21 cellular contexts compared by ENCODE assay signal in genomic region chr6:148565321-148565926, GRCh38.
A peak's percentile ranks its signal among the peaks of the same experiment; 100 is the strongest.
DNase-seq lines count a peak whose midpoint lies in the region; ATAC-seq and TF ChIP-seq lines count a peak whose summit lies in the region.
"Had no signal": no experiment of that assay in that cellular context is flagged by ENCODE, and none has a peak within 500 bp of the region (broad histone marks: within the 10 kb centered on the region; RNA-seq: fewer than 3 reads in every experiment).

No MANE protein-coding gene starts in this region.

- no peak for TF ChIP-seq CTCF in choroid plexus epithelial cell (conservative IDR thresholded peaks at IDR 0.05; ENCODE audit: low read depth, low read length)

- H3K4me3 ChIP-seq in GM23248 (peak overlapping the region; percentile 63), choroid plexus epithelial cell (ENCODE audit: low read depth, low read length) (no peak overlapping the region), mesenchymal stem cell (ENCODE audit: insufficient read depth in 1 of 2, low read depth in 1 of 2, low read length in 2 of 2) (peak overlapping the region in 1 of 2 experiments; percentile 20)
- H3K4me3 ChIP-seq: body of pancreas had no signal

- H3K9ac ChIP-seq in GM23248 (peak overlapping the region; percentile 77), mesenchymal stem cell (ENCODE audit: low read length) (peak overlapping the region; percentile 60)

- POLR2A ChIA-PET in activated CD4-positive, alpha-beta memory T cell treated with anti-CD3 and anti-CD28 coated beads for 36 hours (lab: Charles Lee): interaction anchor here (0.7 kb wide), 1 partner anchor 192 kb away, joined by 3 read pairs; no protein-coding TSS in a partner anchor

- H3K27ac ChIP-seq in GM23248: peak overlapping the region; percentile 96
- no peak overlapping the region for H3K27ac ChIP-seq in mesenchymal stem cell (ENCODE audit: low read length, poor library complexity, severe bottlenecking)
- H3K27ac ChIP-seq: body of pancreas, foreskin keratinocyte had no signal

- no peaks in the 10 kb centered on the region for H3K36me3 Mint-ChIP-seq in activated CD4-positive, alpha-beta memory T cell treated with anti-CD3 and anti-CD28 coated beads for 36 hours
- H3K36me3 Mint-ChIP-seq: CD8-positive, alpha-beta T cell; type B pancreatic cell had no signal

- H3K27ac Mint-ChIP-seq in activated CD4-positive, alpha-beta memory T cell treated with anti-CD3 and anti-CD28 coated beads for 36 hours: no peak overlapping the region
- H3K27ac Mint-ChIP-seq: CD8-positive, alpha-beta T cell; IgD-negative memory B cell; type B pancreatic cell had no signal

- 4 to 5% methylated on average over 8 of the region's 8 CpGs for WGBS in GM23248 (ENCODE audit: low coverage in 1 of 2, low lambda C conversion rate in 2 of 2, missing lambda C conversion rate in 2 of 2), 2 experiments
- 98% methylated on average over 6 of the region's 8 CpGs for WGBS in mesenchymal stem cell

- peak overlapping the region; percentile 21 for H4K8ac ChIP-seq in mesenchymal stem cell (ENCODE audit: low read length)

- H3K27me3 ChIP-seq in GM23248 (replicated peaks; ENCODE audit: insufficient read depth) (no peaks in the 10 kb centered on the region), mesenchymal stem cell (ENCODE audit: control insufficient read depth in 1 of 2, insufficient read depth in 1 of 2, low read length in 2 of 2) (no peaks in the 10 kb centered on the region)
- H3K27me3 ChIP-seq: body of pancreas, foreskin keratinocyte had no signal

- H3K9me3 ChIP-seq in GM23248 (ENCODE audit: low read depth) (no peaks in the 10 kb centered on the region), mesenchymal stem cell (ENCODE audit: control insufficient read depth, low read length) (no peaks in the 10 kb centered on the region)
- H3K9me3 ChIP-seq: body of pancreas had no signal

- intact Hi-C loops in activated CD4-positive, alpha-beta memory T cell treated with anti-CD3 and anti-CD28 coated beads for 36 hours (cut with micrococcal nuclease): no loop called here

- H3F3A ChIP-seq in GM23248 (ENCODE audit: insufficient read depth): peaks cover 32% of the 10 kb centered on the region

- no peak overlapping the region for H2BK5ac ChIP-seq in mesenchymal stem cell (ENCODE audit: low read depth, low read length, poor library complexity, severe bottlenecking)

- ATAC-seq in HG02840 (IDR thresholded peaks at IDR 0.05; ENCODE audit: low FRiP score, unreplicated experiment): no peak
- ATAC-seq: body of pancreas; CD8-positive, alpha-beta T cell had no signal

- H3K18ac ChIP-seq in mesenchymal stem cell (ENCODE audit: low read depth in 1 of 2, low read length in 2 of 2): peak overlapping the region in 1 of 2 experiments; percentile 80

- H3K23ac ChIP-seq in mesenchymal stem cell (ENCODE audit: low read length in 2 of 2): no peak overlapping the region

- no peaks in the 10 kb centered on the region for H4K20me1 ChIP-seq in GM23248 (ENCODE audit: insufficient read depth)

- H2AFZ ChIP-seq in GM23248: peak overlapping the region; percentile 33
- H2AFZ ChIP-seq in mesenchymal stem cell (ENCODE audit: low read depth, low read length): no peak overlapping the region

- peak overlapping the region; percentile 64 for H3K4me2 ChIP-seq in GM23248 (ENCODE audit: unreplicated experiment)
- no peak overlapping the region for H3K4me2 ChIP-seq in mesenchymal stem cell (ENCODE audit: low read length, poor library complexity, severe bottlenecking)

- no peak overlapping the region for H2AK5ac ChIP-seq in mesenchymal stem cell (ENCODE audit: low read length, severe bottlenecking)

- peak overlapping the region; percentile 29 to 47 for H3K4ac ChIP-seq in mesenchymal stem cell (ENCODE audit: low read depth in 1 of 2, low read length in 2 of 2)

- CTCF ChIA-PET in activated CD4-positive, alpha-beta memory T cell treated with anti-CD3 and anti-CD28 coated beads for 36 hours (lab: Charles Lee): interaction anchor here (1.0 kb wide), 1 partner anchor 12 kb away, joined by 3 read pairs; no protein-coding TSS in a partner anchor

- H4K91ac ChIP-seq in mesenchymal stem cell (ENCODE audit: low read length): peak overlapping the region; percentile 34

- peak overlapping the region; percentile 87 for H2BK15ac ChIP-seq in mesenchymal stem cell (ENCODE audit: low read depth, poor library complexity, severe bottlenecking)

- H3K79me2 ChIP-seq in GM23248 (ENCODE audit: insufficient read depth): no peaks in the 10 kb centered on the region

- peaks cover 31% of the 10 kb centered on the region for H3K4me1 ChIP-seq in GM23248 (ENCODE audit: insufficient read depth)
- peaks cover 8% of the 10 kb centered on the region for H3K4me1 ChIP-seq in mesenchymal stem cell (ENCODE audit: control insufficient read depth, insufficient read depth, low read depth, low read length)

- peaks cover 18% of the 10 kb centered on the region for H3K27me3 Mint-ChIP-seq in activated CD4-positive, alpha-beta memory T cell treated with anti-CD3 and anti-CD28 coated beads for 36 hours

- peak overlapping the region in 1 of 2 experiments; percentile 64 for H3K14ac ChIP-seq in mesenchymal stem cell (ENCODE audit: low read length in 2 of 2)

- H3K4me3 Mint-ChIP-seq in activated CD4-positive, alpha-beta memory T cell treated with anti-CD3 and anti-CD28 coated beads for 36 hours: no peak overlapping the region
- H3K4me3 Mint-ChIP-seq: CD8-positive, alpha-beta T cell; type B pancreatic cell had no signal

- no peaks in the 10 kb centered on the region for H3K9me2 ChIP-seq in GM23248 (ENCODE audit: insufficient read depth)

- H2BK12ac ChIP-seq in mesenchymal stem cell (ENCODE audit: low read length in 2 of 2): peak overlapping the region; percentile 75 to 79

- H3K9me3 Mint-ChIP-seq in activated CD4-positive, alpha-beta memory T cell treated with anti-CD3 and anti-CD28 coated beads for 36 hours: no peaks in the 10 kb centered on the region
- H3K9me3 Mint-ChIP-seq: CD8-positive, alpha-beta T cell; IgD-negative memory B cell; type B pancreatic cell had no signal

- H3K79me1 ChIP-seq in mesenchymal stem cell (replicated peaks; ENCODE audit: low read length, poor library complexity, severe bottlenecking): no peaks in the 10 kb centered on the region

- peaks cover 15% of the 10 kb centered on the region for H3K4me1 Mint-ChIP-seq in activated CD4-positive, alpha-beta memory T cell treated with anti-CD3 and anti-CD28 coated beads for 36 hours (ENCODE audit: low read depth)

- H2BK120ac ChIP-seq in mesenchymal stem cell (ENCODE audit: low read depth, low read length): no peak overlapping the region

- H3K36me3 ChIP-seq in GM23248 (ENCODE audit: low read depth) (no peaks in the 10 kb centered on the region), mesenchymal stem cell (ENCODE audit: control insufficient read depth in 1 of 2, insufficient read depth in 2 of 2, low read depth in 1 of 2, low read length in 2 of 2) (no peaks in the 10 kb centered on the region)

- in situ Hi-C loops in GM23248 (cut with MboI): no loop called here

- DNase-seq in AG08395 (ENCODE audit: low spot score): peak; percentile 17
- DNase-seq in GM23248: peak; percentile 85
- DNase-seq in choroid plexus epithelial cell (ENCODE audit: low read depth): peak; percentile 10
- no peak for DNase-seq in mesenchymal stem cell
- no peak for DNase-seq in T-helper 2 cell
- no peak for DNase-seq in activated CD4-positive, alpha-beta memory T cell treated with anti-CD3 and anti-CD28 coated beads for 36 hours
- DNase-seq in KG1 (lab: John Stamatoyannopoulos, UW): no peak
- DNase-seq: activated CD4-positive, CD25-positive, alpha-beta regulatory T cell treated with anti-CD3 and anti-CD28 coated beads, Interleukin-2, amount 50 U/mL, for 72 hours; activated CD8-positive, alpha-beta memory T cell treated with anti-CD3 and anti-CD28 coated beads for 24 hours; activated gamma-delta T cell; activated T-cell treated with anti-CD3 and anti-CD28 coated beads, Interleukin-2, amount 50 U/mL, for 1 hour; CD8-positive, alpha-beta T cell; cortex of kidney; DMS 273 treated with DMSO at 0.1 percent for 48 hours; NCI-H2081; T1000 had no signal

Comparison
In these comparisons a context has a peak if more than half of its experiments do, and no peak if none do; other contexts are left out.
1. DNase-seq: peak in AG08395 (single experiment), GM23248 (single experiment) and choroid plexus epithelial cell (single experiment); none in mesenchymal stem cell (single experiment), T-helper 2 cell (0 of 5), activated CD4-positive, alpha-beta memory T cell treated with anti-CD3 and anti-CD28 coated beads for 36 hours (single experiment) and KG1 (single experiment).